In genomic region chr20:60240986-60241385, GRCh38 we compare ENCODE assay signal across 34 cellular contexts.
"Had no signal": no experiment of that assay in that cellular context is flagged by ENCODE, and none has a peak within 500 bp of the region (broad histone marks: within the 10 kb centered on the region; RNA-seq: fewer than 3 reads in every experiment).

No MANE protein-coding gene starts in this region.

- H3K9me3 ChIP-seq: adrenal gland, body of pancreas, breast epithelium had no signal

- DNase-seq: activated CD4-positive, alpha-beta memory T cell treated with anti-CD3 and anti-CD28 coated beads for 36 hours; activated CD4-positive, alpha-beta T cell treated with anti-CD3 and anti-CD28 coated beads for 4 hours; activated CD4-positive, alpha-beta T cell treated with anti-CD3 and anti-CD28 coated beads, Interleukin-2, amount 10 ng/mL, durations not matched to agents 24 days and 14 days; activated CD4-positive, alpha-beta T cell treated with anti-CD3 and anti-CD28 coated beads, Interleukin-2, amount 50 U/mL, for 1 hour; activated CD4-positive, alpha-beta T cell treated with anti-CD3 and anti-CD28 coated beads, Interleukin-2, amount 50 U/mL, for 4 hours; activated CD4-positive, CD25-positive, alpha-beta regulatory T cell; activated CD8-positive, alpha-beta memory T cell treated with anti-CD3 and anti-CD28 coated beads, Interleukin-2, amount 50 U/mL, for 48 hours; activated CD8-positive, alpha-beta T cell treated with anti-CD3 and anti-CD28 coated beads, Interleukin-2, amount 10 ng/mL, durations not matched to agents 7 days and 5 days; activated effector memory CD4-positive, alpha-beta T cell treated with Interleukin-2 at 50 U/mL for 16 hours; activated gamma-delta T cell; activated naive CD4-positive, alpha-beta T cell treated with anti-CD3 and anti-CD28 coated beads for 36 hours; activated naive CD4-positive, alpha-beta T cell treated with anti-CD3 and anti-CD28 coated beads, Interleukin-2, amount 50 U/mL, for 16 hours; activated naive CD8-positive, alpha-beta T cell treated with anti-CD3 and anti-CD28 coated beads for 36 hours; activated T-cell treated with anti-CD3 and anti-CD28 coated beads, Interleukin-2, amount 50 U/mL, for 24 hours; activated T-cell treated with anti-CD3 and anti-CD28 coated beads, Interleukin-2, amount 50 U/mL, for 48 hours; adrenal gland; amniotic stem cell; aorta; body of pancreas; brain microvascular endothelial cell; central memory CD4-positive, alpha-beta T cell; SW 1271; T-helper 1 cell; T-helper 2 cell; T-helper 9 cell; WERI-Rb-1 had no signal

- H3K9me3 Mint-ChIP-seq: activated CD4-positive, alpha-beta memory T cell treated with anti-CD3 and anti-CD28 coated beads for 36 hours; activated CD4-positive, alpha-beta T cell treated with anti-CD3 and anti-CD28 coated beads, Interleukin-2, amount 10 ng/mL, durations not matched to agents 24 days and 14 days; activated naive CD4-positive, alpha-beta T cell treated with anti-CD3 and anti-CD28 coated beads for 36 hours; activated naive CD4-positive, alpha-beta T cell treated with anti-CD3 and anti-CD28 coated beads, Interleukin-2, amount 50 U/mL, for 72 hours; activated naive CD8-positive, alpha-beta T cell treated with anti-CD3 and anti-CD28 coated beads for 36 hours; activated T-cell treated with anti-CD3 and anti-CD28 coated beads, Interleukin-2, amount 50 U/mL, for 24 hours; activated T-helper 2 cell treated with anti-CD3 and anti-CD28 coated beads, Interferon-gamma antibody, Interleukin-2, Interleukin-4, amounts not matched to agents 10 μg/mL and 5 μg/mL and 100 μg/mL, durations not matched to agents 14 hours and 24 hours and 36 hours; T-helper 1 cell treated with Interleukin-12 subunit alpha and Interleukin-12 subunit beta and Interleukin-4 antibody, amounts not matched to agents 30 μg/mL and 1 μg/mL, for 36 hours; T-helper 2 cell treated with Interferon-gamma antibody and Interleukin-4, amounts not matched to agents 5 μg/mL and 100 μg/mL, for 36 hours had no signal

- H3K4me1 Mint-ChIP-seq: activated CD4-positive, alpha-beta T cell treated with anti-CD3 and anti-CD28 coated beads, Interleukin-2, amount 10 ng/mL, durations not matched to agents 24 days and 14 days; activated CD8-positive, alpha-beta memory T cell treated with anti-CD3 and anti-CD28 coated beads, Interleukin-2, amount 10 ng/mL, durations not matched to agents 7 days and 5 days; activated naive CD8-positive, alpha-beta T cell treated with anti-CD3 and anti-CD28 coated beads for 36 hours had no signal

- H3K36me3 Mint-ChIP-seq: activated CD4-positive, alpha-beta memory T cell treated with anti-CD3 and anti-CD28 coated beads for 36 hours; activated CD8-positive, alpha-beta memory T cell treated with anti-CD3 and anti-CD28 coated beads, Interleukin-2, amount 10 ng/mL, durations not matched to agents 7 days and 5 days; activated naive CD4-positive, alpha-beta T cell treated with anti-CD3 and anti-CD28 coated beads, Interleukin-2, amount 50 U/mL, for 72 hours; activated naive CD8-positive, alpha-beta T cell treated with anti-CD3 and anti-CD28 coated beads for 36 hours; WTC11 had no signal

- H3K4me3 Mint-ChIP-seq: activated CD4-positive, alpha-beta memory T cell treated with anti-CD3 and anti-CD28 coated beads for 36 hours; activated CD4-positive, alpha-beta T cell treated with anti-CD3 and anti-CD28 coated beads, Interleukin-2, amount 10 ng/mL, durations not matched to agents 24 days and 14 days; activated CD8-positive, alpha-beta memory T cell treated with anti-CD3 and anti-CD28 coated beads, Interleukin-2, amount 10 ng/mL, durations not matched to agents 7 days and 5 days; activated CD8-positive, alpha-beta T cell treated with anti-CD3 and anti-CD28 coated beads, Interleukin-2, amount 10 ng/mL, durations not matched to agents 7 days and 5 days; activated naive CD4-positive, alpha-beta T cell treated with anti-CD3 and anti-CD28 coated beads for 36 hours; activated naive CD8-positive, alpha-beta T cell treated with anti-CD3 and anti-CD28 coated beads for 36 hours; activated T-cell treated with anti-CD3 and anti-CD28 coated beads, Interleukin-2, amount 50 U/mL, for 24 hours; T-helper 1 cell treated with Interleukin-12 subunit alpha and Interleukin-12 subunit beta and Interleukin-4 antibody, amounts not matched to agents 30 μg/mL and 1 μg/mL, for 36 hours; T-helper 2 cell treated with Interferon-gamma antibody and Interleukin-4, amounts not matched to agents 5 μg/mL and 100 μg/mL, for 36 hours; WTC11 had no signal

- H3K27ac ChIP-seq: adrenal gland, body of pancreas, brain microvascular endothelial cell, breast epithelium, WERI-Rb-1 had no signal

- H3K27ac Mint-ChIP-seq: activated CD4-positive, alpha-beta memory T cell treated with anti-CD3 and anti-CD28 coated beads for 36 hours; activated CD4-positive, alpha-beta T cell treated with anti-CD3 and anti-CD28 coated beads, Interleukin-2, amount 10 ng/mL, durations not matched to agents 24 days and 14 days; activated CD8-positive, alpha-beta memory T cell treated with anti-CD3 and anti-CD28 coated beads, Interleukin-2, amount 10 ng/mL, durations not matched to agents 7 days and 5 days; activated CD8-positive, alpha-beta T cell treated with anti-CD3 and anti-CD28 coated beads, Interleukin-2, amount 10 ng/mL, durations not matched to agents 7 days and 5 days; activated naive CD4-positive, alpha-beta T cell treated with anti-CD3 and anti-CD28 coated beads for 36 hours; activated naive CD4-positive, alpha-beta T cell treated with anti-CD3 and anti-CD28 coated beads, Interleukin-2, amount 50 U/mL, for 72 hours; activated naive CD8-positive, alpha-beta T cell treated with anti-CD3 and anti-CD28 coated beads for 36 hours; activated T-cell treated with anti-CD3 and anti-CD28 coated beads, Interleukin-2, amount 50 U/mL, for 24 hours; activated T-helper 2 cell treated with anti-CD3 and anti-CD28 coated beads, Interferon-gamma antibody, Interleukin-2, Interleukin-4, amounts not matched to agents 10 μg/mL and 5 μg/mL and 100 μg/mL, durations not matched to agents 14 hours and 24 hours and 36 hours; T-helper 1 cell treated with Interleukin-12 subunit alpha and Interleukin-12 subunit beta and Interleukin-4 antibody, amounts not matched to agents 30 μg/mL and 1 μg/mL, for 36 hours; T-helper 2 cell treated with Interferon-gamma antibody and Interleukin-4, amounts not matched to agents 5 μg/mL and 100 μg/mL, for 36 hours; WTC11 had no signal

- ATAC-seq: activated CD4-positive, CD25-positive, alpha-beta regulatory T cell treated with anti-CD3 and anti-CD28 coated beads, Interleukin-2, amount 50 U/mL, for 24 hours; activated CD8-positive, alpha-beta memory T cell treated with anti-CD3 and anti-CD28 coated beads, Interleukin-2, amount 10 ng/mL, durations not matched to agents 7 days and 5 days; activated CD8-positive, alpha-beta T cell treated with anti-CD3 and anti-CD28 coated beads, Interleukin-2, amount 10 ng/mL, durations not matched to agents 7 days and 5 days; activated naive CD4-positive, alpha-beta T cell treated with anti-CD3 and anti-CD28 coated beads, Interleukin-2, amount 50 U/mL, for 72 hours; body of pancreas; WTC11 had no signal

- H3K27me3 Mint-ChIP-seq: activated CD4-positive, alpha-beta T cell treated with anti-CD3 and anti-CD28 coated beads, Interleukin-2, amount 10 ng/mL, durations not matched to agents 24 days and 14 days had no signal

- H3K36me3 ChIP-seq: adrenal gland, brain microvascular endothelial cell, breast epithelium, WERI-Rb-1 had no signal
